21 cellular contexts compared by ENCODE assay signal in the genomic region with DNA sequence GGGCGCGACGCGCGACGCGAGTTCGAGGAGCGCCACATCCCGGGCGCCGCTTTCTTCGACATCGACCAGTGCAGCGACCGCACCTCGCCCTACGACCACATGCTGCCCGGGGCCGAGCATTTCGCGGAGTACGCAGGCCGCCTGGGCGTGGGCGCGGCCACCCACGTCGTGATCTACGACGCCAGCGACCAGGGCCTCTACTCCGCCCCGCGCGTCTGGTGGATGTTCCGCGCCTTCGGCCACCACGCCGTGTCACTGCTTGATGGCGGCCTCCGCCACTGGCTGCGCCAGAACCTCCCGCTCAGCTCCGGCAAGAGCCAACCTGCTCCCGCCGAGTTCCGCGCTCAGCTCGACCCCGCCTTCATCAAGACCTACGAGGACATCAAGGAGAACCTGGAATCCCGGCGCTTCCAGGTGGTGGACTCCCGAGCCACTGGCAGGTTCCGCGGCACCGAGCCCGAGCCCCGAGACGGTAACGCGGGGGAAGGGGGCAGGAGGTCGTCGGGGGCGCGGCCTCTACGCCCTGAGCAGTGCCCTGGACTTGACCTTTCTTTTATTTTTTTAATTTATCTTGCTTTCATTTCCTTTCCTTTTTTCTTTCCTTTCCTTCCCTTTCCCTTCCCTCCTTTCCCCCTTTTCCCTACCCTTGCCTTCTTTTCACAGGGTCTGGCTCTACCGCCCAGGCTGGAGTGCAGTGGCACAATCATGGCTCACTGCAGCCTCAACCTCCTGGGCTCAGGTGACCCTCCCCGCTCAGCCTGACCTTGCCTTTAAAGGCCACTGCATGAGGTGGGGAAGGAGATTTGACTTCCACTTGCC. TPM values are rescaled to one million over a fixed set of nuclear protein-coding genes. Genes with fewer than 3 reads are reported as not detected.
DNase-seq lines count a peak whose midpoint lies in the region; FAIRE-seq and TF ChIP-seq lines count a peak whose summit lies in the region.
"Had no signal": no experiment of that assay in that cellular context is flagged by ENCODE, and none has a peak within 500 bp of the region (broad histone marks: within the 10 kb centered on the region; RNA-seq: fewer than 3 reads in every experiment).

No MANE protein-coding gene starts in this region.

- H3K9ac ChIP-seq in mucosa of rectum (ENCODE audit: low read depth in 1 of 2, low read length in 2 of 2) (peak overlapping the region; percentile 41 to 76), smooth muscle cell (ENCODE audit: low read depth) (no peak overlapping the region)
- H3K9ac ChIP-seq: GM23248, KMS-11 had no signal

- no peak for TF ChIP-seq CTCF in HEK293 (tag by site-specific recombination; IDR thresholded peaks at IDR 0.05)
- TF ChIP-seq CTCF in endothelial cell (IDR thresholded peaks at IDR 0.05; ENCODE audit: unreplicated experiment) = no peak
- no peak for TF ChIP-seq CTCF in WERI-Rb-1 (IDR thresholded peaks at IDR 0.05; ENCODE audit: low read depth, low read length)
- TF ChIP-seq CTCF in smooth muscle cell (IDR thresholded peaks at IDR 0.05; ENCODE audit: borderline replicate concordance, insufficient read depth, poor library complexity, severe bottlenecking) = no peak

- H3K4me3 ChIP-seq in HEK293 (ENCODE audit: low read depth, low read length) (no peak overlapping the region), mucosa of rectum (ENCODE audit: low read length in 2 of 2) (peak overlapping the region; percentile 33 to 67), small intestine (ENCODE audit: low read depth in 1 of 2, low read length in 2 of 2) (peak overlapping the region in 1 of 2 donors; percentile 75), WERI-Rb-1 (ENCODE audit: low read depth, low read length) (no peak overlapping the region), smooth muscle cell (no peak overlapping the region)
- H3K4me3 ChIP-seq: A549, GM12878, GM23248, MG63 had no signal

- no peaks in the 10 kb centered on the region for H3F3A ChIP-seq in smooth muscle cell (ENCODE audit: low read depth)

- no peak for FAIRE-seq in small intestine (lab: Jason Lieb, UNC)
- FAIRE-seq: A549, GM12878, GM18507 had no signal

- H3K36me3 ChIP-seq in HEK293 (ENCODE audit: control insufficient read depth in 2 of 2, insufficient read depth in 1 of 2, low read length in 2 of 2) (peaks cover 15 to 57% of the 10 kb centered on the region in 2 experiments), mucosa of rectum (ENCODE audit: control insufficient read depth in 2 of 2, insufficient read depth in 2 of 2, low read length in 2 of 2) (peaks cover 33 to 42% of the 10 kb centered on the region in 2 donors), small intestine (ENCODE audit: control insufficient read depth in 2 of 2, insufficient read depth in 2 of 2, low read length in 2 of 2) (peaks cover 9% of the 10 kb centered on the region in 2 donors), WERI-Rb-1 (peaks cover 32% of the 10 kb centered on the region), smooth muscle cell (ENCODE audit: low read depth) (no peaks in the 10 kb centered on the region)

- H3K9me3 ChIP-seq in HEK293 (ENCODE audit: control insufficient read depth, insufficient read depth, low read depth, low read length) = no peaks in the 10 kb centered on the region
- no peaks in the 10 kb centered on the region for H3K9me3 ChIP-seq in mucosa of rectum (ENCODE audit: control insufficient read depth in 2 of 2, low read length in 2 of 2)
- no peaks in the 10 kb centered on the region for H3K9me3 ChIP-seq in small intestine (ENCODE audit: control insufficient read depth, low read depth)
- H3K9me3 ChIP-seq in WERI-Rb-1 (ENCODE audit: severe bottlenecking) = no peaks in the 10 kb centered on the region
- H3K9me3 ChIP-seq in smooth muscle cell (replicated peaks; ENCODE audit: low read depth) = no peaks in the 10 kb centered on the region
- H3K9me3 ChIP-seq: A549, MG63 had no signal

- H3K27me3 Mint-ChIP-seq in endothelial cell (ENCODE audit: unreplicated experiment) = no peaks in the 10 kb centered on the region

- peak overlapping the region; percentile 73 for H3K4me3 Mint-ChIP-seq in endothelial cell (ENCODE audit: unreplicated experiment)

- H3K4me2 ChIP-seq in smooth muscle cell = no peak overlapping the region
- H3K4me2 ChIP-seq: KMS-11 had no signal

- H3K4me1 Mint-ChIP-seq in endothelial cell (ENCODE audit: unreplicated experiment) = peaks cover 12% of the 10 kb centered on the region

- CTCF ChIA-PET in HEK293 (lab: Yijun Ruan, JAX) = interaction anchor here (0.7 to 1.3 kb wide), 3 partner anchors 8 to 102 kb away, joined by 3 to 9 read pairs (median 3); no protein-coding TSS in a partner anchor

- 55 to 82% (median 55%) methylated on average over 61 to 71 of the region's 71 CpGs for WGBS in small intestine, 3 donors
- WGBS in smooth muscle cell (ENCODE audit: low lambda C conversion rate) = 97% methylated on average over 52 of the region's 71 CpGs

- peaks cover 14% of the 10 kb centered on the region for H3K36me3 Mint-ChIP-seq in endothelial cell (ENCODE audit: low read depth, unreplicated experiment)

- DNase-seq in endothelial cell (ENCODE audit: low spot score) = no peak
- peak; percentile 54 for DNase-seq in small intestine
- no peak for DNase-seq in WERI-Rb-1
- DNase-seq in HuH-7 (ENCODE audit: low spot score) = no peak
- DNase-seq in smooth muscle cell (lab: John Stamatoyannopoulos, UW; ENCODE audit: unreplicated experiment) = no peak
- DNase-seq in SIG-M5 treated with dmso at 0.1 percent for 504 hours (lab: John Stamatoyannopoulos, UW; ENCODE audit: unreplicated experiment) = no peak
- DNase-seq: C1 segment of cervical spinal cord, GDM1, GM23248, MG63, NCI-H1092, NCI-H2081 treated with DMSO at 0.1 percent for 48 hours, NCI-H2227 treated with DMSO at 0.1 percent for 48 hours, NCI-H524 treated with DMSO at 0.1 percent for 48 hours, Right ventricle myocardium superior had no signal

- peaks cover 59% of the 10 kb centered on the region for H4K20me1 ChIP-seq in smooth muscle cell (ENCODE audit: low read depth)

- POLR2A ChIA-PET in HEK293 (lab: Yijun Ruan, JAX) = interaction anchor here (1.1 kb wide), 1 partner anchor 27 kb away, joined by 3 read pairs; a partner anchor contains a TSS

- no peak overlapping the region for H3K27ac Mint-ChIP-seq in endothelial cell (ENCODE audit: unreplicated experiment)

- no peaks in the 10 kb centered on the region for H3K9me3 Mint-ChIP-seq in endothelial cell (ENCODE audit: unreplicated experiment)

- H3K27me3 ChIP-seq in mucosa of rectum (ENCODE audit: control insufficient read depth in 2 of 2, insufficient read depth in 2 of 2, low read length in 2 of 2) (no peaks in the 10 kb centered on the region), small intestine (ENCODE audit: control insufficient read depth in 2 of 2, insufficient read depth in 2 of 2, low read length in 2 of 2) (no peaks in the 10 kb centered on the region), WERI-Rb-1 (ENCODE audit: insufficient read depth, low read depth, severe bottlenecking) (no peaks in the 10 kb centered on the region), smooth muscle cell (ENCODE audit: low read depth) (no peaks in the 10 kb centered on the region)
- H3K27me3 ChIP-seq: MG63 had no signal

- H3K27ac ChIP-seq in HEK293 (ENCODE audit: extremely low read depth, low read depth, low read length) = no peak overlapping the region
- H3K27ac ChIP-seq in mucosa of rectum (ENCODE audit: low read depth in 2 of 2, low read length in 2 of 2) = peak overlapping the region; percentile 96 to 98
- H3K27ac ChIP-seq in small intestine (ENCODE audit: low read depth in 1 of 2, low read length in 1 of 2) = peak overlapping the region; percentile 91 to 99
- H3K27ac ChIP-seq in WERI-Rb-1 = no peak overlapping the region
- H3K27ac ChIP-seq in smooth muscle cell (ENCODE audit: low read depth) = no peak overlapping the region
- H3K27ac ChIP-seq: GM23248, KMS-11 had no signal

- peaks cover 29% of the 10 kb centered on the region for H3K79me2 ChIP-seq in smooth muscle cell (ENCODE audit: low read depth)

- H3K4me1 ChIP-seq in HEK293 (ENCODE audit: control insufficient read depth, insufficient read depth, low read length) = no peaks in the 10 kb centered on the region
- peaks cover 35 to 56% of the 10 kb centered on the region in 2 donors for H3K4me1 ChIP-seq in mucosa of rectum (ENCODE audit: control insufficient read depth in 2 of 2, insufficient read depth in 2 of 2, low read length in 2 of 2)
- no peaks in the 10 kb centered on the region for H3K4me1 ChIP-seq in small intestine (ENCODE audit: control insufficient read depth in 2 of 2, insufficient read depth in 1 of 2, low read depth in 1 of 2, low read length in 1 of 2)
- peaks cover 9% of the 10 kb centered on the region for H3K4me1 ChIP-seq in smooth muscle cell (ENCODE audit: low read depth)

- no peak overlapping the region for H2AFZ ChIP-seq in smooth muscle cell (ENCODE audit: low read depth)
- H2AFZ ChIP-seq: GM23248 had no signal

TF ChIP-seq in HEK293, 187 proteins besides CTCF, POLR2A, EP300 and RAD21:
- TF ChIP-seq PRDM1 (tag by site-specific recombination; IDR thresholded peaks at IDR 0.05) (peak; percentile 99), ZNF16 (tag by site-specific recombination; IDR thresholded peaks at IDR 0.05; ENCODE audit: low read depth) (no peak), ZNF366 (tag by site-specific recombination; conservative IDR thresholded peaks at IDR 0.05) (peak; percentile 49), BCL11B (tag by site-specific recombination; IDR thresholded peaks at IDR 0.05; ENCODE audit: low read depth) (0 out of 2 replicates have a peak, but pooled peaks have one; percentile 38)
TF ChIP-seq in HEK293: peak in this region for 3.

RNA-seq across cellular contexts. Expression of a gene that starts 5.0 kb away (rescaled TPM):
- total RNA-seq in endothelial cell (ENCODE audit: unreplicated experiment) (78.7 TPM), smooth muscle cell (49.9 and 55.3 TPM in 2 replicates)
- polyA plus RNA-seq in small intestine (100 to 1,000 TPM; 213 to 549 (median 397) TPM), smooth muscle cell (105 and 119 TPM in 2 replicates)

RNA-seq across cellular contexts. Expression of a gene that starts 5.3 kb away (rescaled TPM):
- 39.0 TPM for total RNA-seq in endothelial cell (ENCODE audit: unreplicated experiment)
- 100 to 1,000 TPM; 201 to 526 (median 507) TPM for polyA plus RNA-seq in small intestine
- 10.4 and 19.9 TPM in 2 replicates for total RNA-seq in smooth muscle cell
- 15.0 and 17.5 TPM in 2 replicates for polyA plus RNA-seq in smooth muscle cell

RNA-seq across cellular contexts. Expression of a gene that starts 27.0 kb away (rescaled TPM):
- total RNA-seq in endothelial cell (ENCODE audit: unreplicated experiment) (46.9 TPM), smooth muscle cell (8.2 and 20.0 TPM in 2 replicates)
- polyA plus RNA-seq in small intestine (10 to 100 TPM in 1 of 3 donors, 1 to 10 TPM in 2; 3.6 to 18.8 (median 9.7) TPM), smooth muscle cell (31.8 and 36.9 TPM in 2 replicates)

Comparison
In these comparisons a context has a peak if more than half of its experiments do, and no peak if none do; other contexts are left out.
1. H3K27ac ChIP-seq: peak in mucosa of rectum (2 of 2) and small intestine (2 of 2); none in HEK293 (single experiment), WERI-Rb-1 (single experiment) and smooth muscle cell (single experiment).
2. H3K4me3 ChIP-seq: peak in mucosa of rectum (2 of 2); none in HEK293 (single experiment), WERI-Rb-1 (single experiment) and smooth muscle cell (single experiment).